In genomic region chr6:124676033-124676432, GRCh38 we compare ENCODE assay signal across 1 cellular context.
TF ChIP-seq lines count a peak whose summit lies in the region.

No MANE protein-coding gene starts in this region.

TF ChIP-seq in HepG2, 621 proteins besides CTCF, POLR2A, EP300 and RAD21 (continued from another document):
- TF ChIP-seq ZBTB26 (CRISPR knock-in tag; IDR thresholded peaks at IDR 0.05; ENCODE audit: borderline replicate concordance) (no peak), RFX1 (IDR thresholded peaks at IDR 0.05) (no peak)
TF ChIP-seq in HepG2: peak in this region for 0.
